ENCODE assay signal across 11 cellular contexts in the genomic region with DNA sequence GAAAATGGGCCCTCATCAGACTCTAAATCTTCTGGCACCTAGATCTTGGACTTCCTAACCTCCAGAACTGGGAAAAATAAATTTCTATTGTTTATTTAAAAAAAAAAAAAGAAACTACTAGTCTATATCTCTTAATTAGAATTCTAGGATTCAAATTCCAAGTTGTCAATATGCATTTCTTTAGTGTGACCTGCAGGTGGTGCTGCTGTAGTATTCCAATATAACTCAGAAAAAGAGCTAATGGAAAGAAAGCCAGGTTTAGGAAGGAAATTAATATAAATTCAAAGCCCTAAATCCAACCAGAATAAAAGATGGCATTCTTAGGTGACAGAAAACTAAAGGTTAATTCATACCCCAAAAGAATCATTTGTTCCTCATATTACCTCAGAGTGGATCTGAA.
DNase-seq lines count a peak whose midpoint lies in the region; ATAC-seq and TF ChIP-seq lines count a peak whose summit lies in the region.
"Had no signal": no experiment of that assay in that cellular context is flagged by ENCODE, and none has a peak within 500 bp of the region (broad histone marks: within the 10 kb centered on the region; RNA-seq: fewer than 3 reads in every experiment).

No MANE protein-coding gene starts in this region.

- peaks cover 4 to 10% of the 10 kb centered on the region in 2 experiments for H3K4me1 Mint-ChIP-seq in H9

- no peaks in the 10 kb centered on the region for H3K9me2 ChIP-seq in hepatocyte (replicated peaks; ENCODE audit: insufficient read depth)

- H3K79me1 ChIP-seq in H9 (ENCODE audit: insufficient read depth, low read depth, low read length, poor library complexity, severe bottlenecking) = no peaks in the 10 kb centered on the region

- H2BK20ac ChIP-seq in H9 (ENCODE audit: low read depth, low read length, poor library complexity, severe bottlenecking) = no peak overlapping the region

- no peaks in the 10 kb centered on the region for H3K79me2 ChIP-seq in H9 (ENCODE audit: insufficient read depth, low read length)
- no peaks in the 10 kb centered on the region for H3K79me2 ChIP-seq in hepatocyte

- TF ChIP-seq CTCF in AG09309 (IDR thresholded peaks at IDR 0.05; ENCODE audit: control insufficient read depth, insufficient read depth, low read depth, low read length, missing control alignments) (peak; percentile 47), H9 (conservative IDR thresholded peaks at IDR 0.05) (peak; percentile 58), RWPE2 (IDR thresholded peaks at IDR 0.05; ENCODE audit: poor library complexity, severe bottlenecking) (peak; percentile 40), hepatocyte (IDR thresholded peaks at IDR 0.05; ENCODE audit: poor library complexity) (peak; percentile 31), omental fat pad (IDR thresholded peaks at IDR 0.05) (no peak)

- no peaks in the 10 kb centered on the region for H3K36me3 ChIP-seq in RWPE2 (ENCODE audit: low read depth)
- no peaks in the 10 kb centered on the region for H3K36me3 ChIP-seq in hepatocyte (replicated peaks; ENCODE audit: insufficient read depth, low read depth)

- no peak overlapping the region for H2BK15ac ChIP-seq in H9 (ENCODE audit: low read depth, low read length)

- H3K9me3 ChIP-seq in H9 (ENCODE audit: control insufficient read depth, low read depth, low read length) = peaks cover 40% of the 10 kb centered on the region
- H3K9me3 ChIP-seq in RWPE2 (ENCODE audit: severe bottlenecking) = no peaks in the 10 kb centered on the region
- no peaks in the 10 kb centered on the region for H3K9me3 ChIP-seq in hepatocyte (ENCODE audit: low read depth)

- no peak overlapping the region for H4K8ac ChIP-seq in H9 (replicated peaks; ENCODE audit: insufficient read length, low read depth, low read length)

- peaks cover 13% of the 10 kb centered on the region for H3K27me3 Mint-ChIP-seq in H9 (ENCODE audit: low read depth)

- H3K14ac ChIP-seq in H9 (ENCODE audit: insufficient read depth, low read length) = no peak overlapping the region

- H3K4me1 ChIP-seq in H9 (ENCODE audit: insufficient read depth, low read length) (no peaks in the 10 kb centered on the region), RWPE2 (ENCODE audit: insufficient read depth, poor library complexity, severe bottlenecking) (no peaks in the 10 kb centered on the region), hepatocyte (ENCODE audit: insufficient read depth) (no peaks in the 10 kb centered on the region)

- no peak overlapping the region for H2BK120ac ChIP-seq in H9 (ENCODE audit: low read depth, low read length, poor library complexity, severe bottlenecking)

- H3K18ac ChIP-seq in H9 (ENCODE audit: insufficient read length, low read depth, low read length) = no peak overlapping the region

- H2BK12ac ChIP-seq in H9 (ENCODE audit: insufficient read length, low read depth, low read length) = no peak overlapping the region

- H3K4me2 ChIP-seq in H9 (ENCODE audit: insufficient read depth, insufficient read length, low read length) (no peak overlapping the region), hepatocyte (no peak overlapping the region)

- H3K9me3 Mint-ChIP-seq in H9 = peaks cover 60 to 62% of the 10 kb centered on the region in 2 experiments

- no peak overlapping the region for H3K27ac Mint-ChIP-seq in H9
- H3K27ac Mint-ChIP-seq: nephron had no signal

- peaks cover 5 to 7% (median 5%) of the 10 kb centered on the region in 3 experiments; a peak in 4 of 7 replicates for H3K36me3 Mint-ChIP-seq in H9 (ENCODE audit: insufficient read depth in 1 of 3, low read depth in 3 of 3)

- no peak overlapping the region for H2AK5ac ChIP-seq in H9 (ENCODE audit: insufficient read length, low read length)

- no peak overlapping the region for H4K91ac ChIP-seq in H9 (ENCODE audit: insufficient read length, low read depth, low read length)

- ATAC-seq in RWPE2 (ENCODE audit: low read depth) (no peak), omental fat pad (ENCODE audit: low FRiP score) (no peak), HG03565 (IDR thresholded peaks at IDR 0.05; ENCODE audit: unreplicated experiment) (no peak), GM19397 (IDR thresholded peaks at IDR 0.05; ENCODE audit: unreplicated experiment) (no peak)
- ATAC-seq: activated CD4-positive, CD25-positive, alpha-beta regulatory T cell treated with anti-CD3 and anti-CD28 coated beads, Interleukin-2, amount 50 U/mL, for 24 hours had no signal

- H3K9ac ChIP-seq in H9 (ENCODE audit: extremely low read depth, insufficient read length, low read length) = no peak overlapping the region

- no peak overlapping the region for H3K4ac ChIP-seq in H9 (ENCODE audit: low read depth, low read length)

- no peak overlapping the region for H3K56ac ChIP-seq in H9 (ENCODE audit: insufficient read length, low read depth, low read length)

- H3K23me2 ChIP-seq in H9 (ENCODE audit: insufficient read length, low read depth, low read length, poor library complexity, severe bottlenecking) = no peaks in the 10 kb centered on the region

- H2BK5ac ChIP-seq in H9 (ENCODE audit: insufficient read length, low read length) = no peak overlapping the region

- no peak for DNase-seq in AG09309 (ENCODE audit: low read depth)
- DNase-seq in H9 = no peak
- no peak for DNase-seq in RWPE2 (ENCODE audit: low spot score)
- peak; percentile 14 for DNase-seq in hepatocyte (ENCODE audit: low spot score)
- no peak for DNase-seq in omental fat pad (ENCODE audit: low spot score)
- no peak for DNase-seq in stimulated activated CD4-positive, alpha-beta T cell treated with anti-CD3 and anti-CD28 coated beads, Interleukin-4, amount 100 ng/mL, for 24 hours
- DNase-seq: NCI-H1930 had no signal

- H2AFZ ChIP-seq in H9 (ENCODE audit: low read length) (no peak overlapping the region), hepatocyte (no peak overlapping the region)

- H3K27ac ChIP-seq in H9 (ENCODE audit: insufficient read length, low read depth, low read length) (no peak overlapping the region), RWPE2 (ENCODE audit: poor library complexity, severe bottlenecking) (no peak overlapping the region), hepatocyte (no peak overlapping the region)

- H3T11ph ChIP-seq in H9 (ENCODE audit: low read length) = no peak overlapping the region

- H4K20me1 ChIP-seq in H9 (ENCODE audit: control insufficient read depth, insufficient read depth, insufficient read length) (no peaks in the 10 kb centered on the region), hepatocyte (ENCODE audit: insufficient read depth, poor library complexity, severe bottlenecking) (no peaks in the 10 kb centered on the region)

- H3K4me3 ChIP-seq in AG09309 (ENCODE audit: control insufficient read depth, low read depth, low read length) (no peak overlapping the region), RWPE2 (ENCODE audit: severe bottlenecking) (no peak overlapping the region), hepatocyte (no peak overlapping the region)

- H4K5ac ChIP-seq in H9 (ENCODE audit: insufficient read length, low read depth, low read length) = no peak overlapping the region

- H3K23ac ChIP-seq in H9 (ENCODE audit: insufficient read length, low read depth, low read length) = no peak overlapping the region

- no peak overlapping the region for H3K4me3 Mint-ChIP-seq in H9
- H3K4me3 Mint-ChIP-seq: nephron had no signal

- H3K27me3 ChIP-seq in H9 (ENCODE audit: insufficient read depth, low read length) (no peaks in the 10 kb centered on the region; the same call in 1 of the 2 replicates), RWPE2 (ENCODE audit: insufficient read depth, poor library complexity, severe bottlenecking) (no peaks in the 10 kb centered on the region), hepatocyte (peaks cover 14% of the 10 kb centered on the region)

Comparison
In these comparisons a context has a peak if more than half of its experiments do, and no peak if none do; other contexts are left out.
1. CTCF ChIP-seq: peak in AG09309 (single experiment), H9 (single experiment), RWPE2 (single experiment) and hepatocyte (single experiment); none in omental fat pad (0 of 3).